ENCODE assay signal across 17 cellular contexts in genomic region chr5:999724-1000123, GRCh38. TPM values are rescaled to one million over a fixed set of nuclear protein-coding genes. Genes with fewer than 3 reads are reported as not detected.
"Had no signal": no experiment of that assay in that cellular context is flagged by ENCODE, and none has a peak within 500 bp of the region (broad histone marks: within the 10 kb centered on the region; RNA-seq: fewer than 3 reads in every experiment).

No MANE protein-coding gene starts in this region.

- DNase-seq: activated CD4-positive, alpha-beta T cell treated with anti-CD3 and anti-CD28 coated beads, Interleukin-2, amount 50 U/mL, for 1 hour; activated CD8-positive, alpha-beta memory T cell treated with anti-CD3 and anti-CD28 coated beads for 24 hours; activated effector memory CD4-positive, alpha-beta T cell treated with Interleukin-2 at 50 U/mL for 16 hours; activated naive CD8-positive, alpha-beta T cell treated with anti-CD3 and anti-CD28 coated beads, Interleukin-2, amount 50 U/mL, for 24 hours; anterior cingulate cortex; cerebellar nuclear complex; cortex of kidney; kidney glomerular epithelial cell; stimulated activated CD4-positive, alpha-beta T cell treated with anti-CD3 and anti-CD28 coated beads, Interleukin-2, amount 100 ng/mL, for 48 hours; T-helper 9 cell had no signal

- H3K27ac ChIP-seq: gastrocnemius medialis, skin epidermis, suprapubic skin had no signal

- ATAC-seq: activated naive CD8-positive, alpha-beta T cell treated with anti-CD3 and anti-CD28 coated beads, Interleukin-2, amount 50 U/mL, for 24 hours; gastrocnemius medialis; left ventricle myocardium superior; naive thymus-derived CD4-positive, alpha-beta T cell; SK-N-SH treated with all-trans-retinoic acid at 6 μM for 48 hours; T-cell had no signal

- H3K36me3 ChIP-seq: gastrocnemius medialis, suprapubic skin had no signal

- H3K4me3 ChIP-seq: gastrocnemius medialis, skin epidermis, suprapubic skin had no signal

- H3K27me3 ChIP-seq: suprapubic skin had no signal

- H3K9me3 ChIP-seq: gastrocnemius medialis, suprapubic skin had no signal

- H3K4me1 ChIP-seq: gastrocnemius medialis had no signal

RNA-seq across cellular contexts. Expression of gene NKD2, which starts 8.9 kb away (rescaled TPM):
- total RNA-seq: gastrocnemius medialis had no signal
- polyA plus RNA-seq: naive thymus-derived CD4-positive, alpha-beta T cell had no signal
